Comparison of ENCODE assay signal across 28 cellular contexts in genomic region chr1:239843556-239843955, GRCh38.
"Had no signal": no experiment of that assay in that cellular context is flagged by ENCODE, and none has a peak within 500 bp of the region (broad histone marks: within the 10 kb centered on the region; RNA-seq: fewer than 3 reads in every experiment).

No MANE protein-coding gene starts in this region.

- H3K79me2 ChIP-seq: hepatocyte had no signal

- H3K4me3 ChIP-seq: adrenal gland, body of pancreas, esophagus squamous epithelium, gastroesophageal sphincter, heart right ventricle, hepatocyte had no signal

- H3K36me3 ChIP-seq: adrenal gland, esophagus squamous epithelium, gastroesophageal sphincter, heart right ventricle had no signal

- H3K9me3 ChIP-seq: adrenal gland, body of pancreas, esophagus squamous epithelium, gastroesophageal sphincter had no signal

- H3K4me2 ChIP-seq: hepatocyte had no signal

- H3K27me3 ChIP-seq: adrenal gland, body of pancreas, esophagus squamous epithelium, gastroesophageal sphincter, heart right ventricle, hepatocyte had no signal

- H3K4me1 ChIP-seq: adrenal gland, body of pancreas, esophagus squamous epithelium, gastroesophageal sphincter had no signal

- DNase-seq: activated CD4-positive, alpha-beta memory T cell treated with anti-CD3 and anti-CD28 coated beads for 36 hours; activated CD4-positive, alpha-beta T cell treated with anti-CD3 and anti-CD28 coated beads for 36 hours; activated CD4-positive, alpha-beta T cell treated with anti-CD3 and anti-CD28 coated beads, Interleukin-2, amount 10 ng/mL, durations not matched to agents 24 days and 14 days; activated CD4-positive, CD25-positive, alpha-beta regulatory T cell; activated CD4-positive, CD25-positive, alpha-beta regulatory T cell treated with anti-CD3 and anti-CD28 coated beads, Interleukin-2, amount 50 U/mL, for 72 hours; activated CD8-positive, alpha-beta memory T cell treated with anti-CD3 and anti-CD28 coated beads, Interleukin-2, amount 10 ng/mL, durations not matched to agents 7 days and 5 days; activated CD8-positive, alpha-beta memory T cell treated with anti-CD3 and anti-CD28 coated beads, Interleukin-2, amount 50 U/mL, for 4 hours; activated CD8-positive, alpha-beta T cell treated with anti-CD3 and anti-CD28 coated beads, Interleukin-2, amount 10 ng/mL, durations not matched to agents 7 days and 5 days; activated effector memory CD4-positive, alpha-beta T cell treated with anti-CD3 and anti-CD28 coated beads, Interleukin-2, amount 50 U/mL, for 16 hours; activated naive CD4-positive, alpha-beta T cell treated with anti-CD3 and anti-CD28 coated beads for 36 hours; activated naive CD8-positive, alpha-beta T cell treated with anti-CD3 and anti-CD28 coated beads for 36 hours; activated naive CD8-positive, alpha-beta T cell treated with anti-CD3 and anti-CD28 coated beads, Interleukin-2, amount 50 U/mL, for 24 hours; activated T-cell treated with anti-CD3 and anti-CD28 coated beads, Interleukin-2, amount 50 U/mL, for 1 hour; activated T-cell treated with anti-CD3 and anti-CD28 coated beads, Interleukin-2, amount 50 U/mL, for 48 hours; adrenal gland; amygdala; aorta; body of pancreas; caudate nucleus; cortex of kidney; effector CD8-positive, alpha-beta T cell; esophagus squamous epithelium; foreskin melanocyte; heart right ventricle; T1000 had no signal

- ATAC-seq: activated CD4-positive, alpha-beta T cell treated with anti-CD3 and anti-CD28 coated beads for 36 hours; activated CD8-positive, alpha-beta memory T cell treated with anti-CD3 and anti-CD28 coated beads, Interleukin-2, amount 10 ng/mL, durations not matched to agents 7 days and 5 days; activated CD8-positive, alpha-beta T cell treated with anti-CD3 and anti-CD28 coated beads, Interleukin-2, amount 10 ng/mL, durations not matched to agents 7 days and 5 days; activated naive CD8-positive, alpha-beta T cell treated with anti-CD3 and anti-CD28 coated beads, Interleukin-2, amount 50 U/mL, for 24 hours; body of pancreas; gastroesophageal sphincter; heart right ventricle had no signal

- H2AFZ ChIP-seq: hepatocyte had no signal

- H3K27ac ChIP-seq: adrenal gland, body of pancreas, epithelial cell of prostate, esophagus squamous epithelium, gastroesophageal sphincter, heart right ventricle, hepatocyte had no signal
